Comparison of ENCODE assay signal across 9 cellular contexts in genomic region chr1:19435181-19435580, GRCh38. TPM values are rescaled to one million over a fixed set of nuclear protein-coding genes. Genes with fewer than 3 reads are reported as not detected.
DNase-seq lines count a peak whose midpoint lies in the region; ATAC-seq and TF ChIP-seq lines count a peak whose summit lies in the region.
"Had no signal": no experiment of that assay in that cellular context is flagged by ENCODE, and none has a peak within 500 bp of the region (broad histone marks: within the 10 kb centered on the region; RNA-seq: fewer than 3 reads in every experiment).

No MANE protein-coding gene starts in this region.

- no peaks in the 10 kb centered on the region for H3K36me3 ChIP-seq in stomach

- H3K27me3 ChIP-seq in stomach, result no peaks in the 10 kb centered on the region

- TF ChIP-seq CTCF in HFFc6 (IDR thresholded peaks at IDR 0.05) (no peak), stomach (IDR thresholded peaks at IDR 0.05) (no peak), endothelial cell (IDR thresholded peaks at IDR 0.05; ENCODE audit: unreplicated experiment) (no peak)

- H3K36me3 Mint-ChIP-seq in HFFc6 (ENCODE audit: low read depth), result peaks cover 42% of the 10 kb centered on the region
- H3K36me3 Mint-ChIP-seq in activated naive CD8-positive, alpha-beta T cell treated with anti-CD3 and anti-CD28 coated beads for 36 hours, result peaks cover 40% of the 10 kb centered on the region
- no peaks in the 10 kb centered on the region for H3K36me3 Mint-ChIP-seq in endothelial cell (ENCODE audit: low read depth, unreplicated experiment)

- H3K4me1 ChIP-seq in stomach, result peaks cover 81 to 98% (median 91%) of the 10 kb centered on the region in 4 donors

- DNase-seq in HFFc6, result peak; percentile 39
- no peak for DNase-seq in activated naive CD8-positive, alpha-beta T cell treated with anti-CD3 and anti-CD28 coated beads for 36 hours
- DNase-seq in inferior parietal cortex (ENCODE audit: extremely low spot score), result peak; percentile 44
- no peak for DNase-seq in stomach
- no peak for DNase-seq in germinal center (ENCODE audit: low spot score)
- DNase-seq in endothelial cell (ENCODE audit: low spot score), result no peak
- DNase-seq: activated T-cell treated with anti-CD3 and anti-CD28 coated beads, Interleukin-2, amount 50 U/mL, for 48 hours had no signal

- peak overlapping the region; percentile 24; the same call in 1 of the 2 replicates for H3K4me3 Mint-ChIP-seq in HFFc6
- H3K4me3 Mint-ChIP-seq in activated naive CD8-positive, alpha-beta T cell treated with anti-CD3 and anti-CD28 coated beads for 36 hours, result no peak overlapping the region
- H3K4me3 Mint-ChIP-seq in endothelial cell (ENCODE audit: unreplicated experiment), result no peak overlapping the region

- peaks cover 87% of the 10 kb centered on the region for H3K4me1 Mint-ChIP-seq in HFFc6 (ENCODE audit: low read depth)
- peaks cover 80% of the 10 kb centered on the region for H3K4me1 Mint-ChIP-seq in activated naive CD8-positive, alpha-beta T cell treated with anti-CD3 and anti-CD28 coated beads for 36 hours
- H3K4me1 Mint-ChIP-seq in endothelial cell (ENCODE audit: unreplicated experiment), result peaks cover 39% of the 10 kb centered on the region

- no peak overlapping the region for H3K4me3 ChIP-seq in stomach

- no peak for TF ChIP-seq POLR2A in stomach (IDR thresholded peaks at IDR 0.05)

- ATAC-seq in GM18909 (IDR thresholded peaks at IDR 0.05; ENCODE audit: poor library complexity, unreplicated experiment) (no peak), GM18519 (IDR thresholded peaks at IDR 0.05; ENCODE audit: low FRiP score, unreplicated experiment) (no peak)

- H3K27me3 Mint-ChIP-seq in HFFc6 (ENCODE audit: insufficient read depth) (peaks cover 8% of the 10 kb centered on the region; the same call in 1 of the 2 replicates), endothelial cell (ENCODE audit: unreplicated experiment) (no peaks in the 10 kb centered on the region)
- H3K27me3 Mint-ChIP-seq in activated naive CD8-positive, alpha-beta T cell treated with anti-CD3 and anti-CD28 coated beads for 36 hours, result no peaks in the 10 kb centered on the region

- no peaks in the 10 kb centered on the region for H3K9me3 ChIP-seq in stomach

- WGBS in stomach, 5 donors, result 41 to 71% (median 53%) methylated on average over 4 of the region's 4 CpGs

- H3K9me3 Mint-ChIP-seq in HFFc6 (no peaks in the 10 kb centered on the region), endothelial cell (ENCODE audit: unreplicated experiment) (no peaks in the 10 kb centered on the region)
- H3K9me3 Mint-ChIP-seq in activated naive CD8-positive, alpha-beta T cell treated with anti-CD3 and anti-CD28 coated beads for 36 hours, result no peaks in the 10 kb centered on the region

- TF ChIP-seq EP300 in stomach (IDR thresholded peaks at IDR 0.05), result no peak

- intact Hi-C loops in stomach (cut with DNase I; ENCODE audit: low total_unique reads), result no loop called here

- H3K27ac ChIP-seq in stomach, result peak overlapping the region in 4 of 5 donors; percentile 81 to 90 (median 86)

- H3K27ac Mint-ChIP-seq in HFFc6 (peak overlapping the region; percentile 84), endothelial cell (ENCODE audit: unreplicated experiment) (no peak overlapping the region)
- H3K27ac Mint-ChIP-seq in activated naive CD8-positive, alpha-beta T cell treated with anti-CD3 and anti-CD28 coated beads for 36 hours, result peak overlapping the region; percentile 72

RNA-seq across cellular contexts. Expression of gene CAPZB, which starts 50.2 kb away (rescaled TPM):
- total RNA-seq in HFFc6 (2021; fragmentation: NEBNext Ultra II Directional; extraction: Animal tissue kit (Norgen Biotek cat#: 25700)), result 100 to 1,000 TPM; 565 to 646 (median 603) TPM
- 100 to 1,000 TPM; 324 to 332 TPM for total RNA-seq in activated naive CD8-positive, alpha-beta T cell treated with anti-CD3 and anti-CD28 coated beads for 36 hours
- 100 to 1,000 TPM in 3 of 5 donors, 10 to 100 TPM in 2; 84.9 to 246 (median 112) TPM for total RNA-seq in stomach
- polyA plus RNA-seq in stomach, result 100 to 1,000 TPM; 188 to 345 (median 256) TPM
- 414 TPM for total RNA-seq in endothelial cell (ENCODE audit: unreplicated experiment)

Comparison
In these comparisons a context has a peak if more than half of its experiments do, and no peak if none do; other contexts are left out.
1. DNase-seq: peak in HFFc6 (single experiment) and inferior parietal cortex (single experiment); none in activated naive CD8-positive, alpha-beta T cell treated with anti-CD3 and anti-CD28 coated beads for 36 hours (single experiment), stomach (single experiment), germinal center (single experiment) and endothelial cell (single experiment).